In genomic region chr15:62853114-62853832, GRCh38 we compare ENCODE assay signal across 17 cellular contexts.
DNase-seq lines count a peak whose midpoint lies in the region; ATAC-seq and TF ChIP-seq lines count a peak whose summit lies in the region.
"Had no signal": no experiment of that assay in that cellular context is flagged by ENCODE, and none has a peak within 500 bp of the region (broad histone marks: within the 10 kb centered on the region; RNA-seq: fewer than 3 reads in every experiment).

No MANE protein-coding gene starts in this region.

- intact Hi-C loops in HCT116 (cut with micrococcal nuclease): no loop called here

- H3K9me3 ChIP-seq in HCT116 (ENCODE audit: control insufficient read depth in 1 of 2, insufficient read depth in 1 of 2, low read depth in 1 of 2, low read length in 2 of 2): no peaks in the 10 kb centered on the region
- no peaks in the 10 kb centered on the region for H3K9me3 ChIP-seq in adipocyte (ENCODE audit: control insufficient read depth, low read length)
- no peaks in the 10 kb centered on the region for H3K9me3 ChIP-seq in liver (ENCODE audit: control insufficient read depth in 4 of 4, low read length in 3 of 4)
- H3K9me3 ChIP-seq: transverse colon had no signal

- DNase-seq in AG10803 (ENCODE audit: low read depth) (peak; percentile 41), HCT116 (ENCODE audit: low read depth, low spot score) (no peak), adipocyte (ENCODE audit: low read depth) (peak; percentile 25), NCI-H1930 (lab: John Stamatoyannopoulos, UW) (no peak), SKM-1 treated with dmso at 0.1 percent for 144 hours (lab: John Stamatoyannopoulos, UW; ENCODE audit: unreplicated experiment) (no peak)
- DNase-seq: activated CD4-positive, alpha-beta T cell treated with anti-CD3 and anti-CD28 coated beads for 48 hours; activated naive CD4-positive, alpha-beta T cell treated with anti-CD3 and anti-CD28 coated beads, Interleukin-2, amount 50 U/mL, for 16 hours; effector CD4-positive, alpha-beta T cell; GOT3; NCI-H510A; nephron progenitor cell; T-helper 17 cell; transverse colon had no signal

- H3K36me3 ChIP-seq in HCT116 (ENCODE audit: control insufficient read depth in 1 of 2, insufficient read depth in 2 of 2, low read length in 2 of 2) (no peaks in the 10 kb centered on the region), adipocyte (ENCODE audit: control insufficient read depth, insufficient read depth, low read length, severe bottlenecking) (no peaks in the 10 kb centered on the region), liver (ENCODE audit: control insufficient read depth in 4 of 4, insufficient read depth in 3 of 4, low read depth in 1 of 4, low read length in 3 of 4) (no peaks in the 10 kb centered on the region)
- H3K36me3 ChIP-seq: transverse colon had no signal

- H3K4me1 ChIP-seq in HCT116 (ENCODE audit: control insufficient read depth in 1 of 2, insufficient read depth in 2 of 2, low read length in 2 of 2): peaks cover 0 to 26% of the 10 kb centered on the region in 2 experiments; a peak in 2 of 4 replicates
- H3K4me1 ChIP-seq in adipocyte (ENCODE audit: control insufficient read depth, insufficient read depth, low read length): peaks cover 14% of the 10 kb centered on the region
- H3K4me1 ChIP-seq in liver (ENCODE audit: control insufficient read depth in 4 of 4, insufficient read depth in 4 of 4, low read length in 3 of 4): peaks cover 11 to 24% (median 14%) of the 10 kb centered on the region in 4 donors

- H3K27me3 ChIP-seq in HCT116 (ENCODE audit: insufficient read depth, low read length) (no peaks in the 10 kb centered on the region), adipocyte (replicated peaks; ENCODE audit: control insufficient read depth, insufficient read depth, low read length) (peaks cover 9% of the 10 kb centered on the region), liver (ENCODE audit: control insufficient read depth in 4 of 4, insufficient read depth in 4 of 4, low read length in 3 of 4) (no peaks in the 10 kb centered on the region)
- H3K27me3 ChIP-seq: transverse colon had no signal

- no peak overlapping the region for H3K4me3 ChIP-seq in AG10803 (ENCODE audit: low read length)
- no peak overlapping the region for H3K4me3 ChIP-seq in HCT116 (replicated peaks in 1 of 2; ENCODE audit: low read depth in 1 of 2, low read length in 2 of 2)
- no peak overlapping the region for H3K4me3 ChIP-seq in adipocyte (ENCODE audit: low read length)
- H3K4me3 ChIP-seq in liver (ENCODE audit: low read depth in 1 of 3, low read length in 3 of 3): no peak overlapping the region
- H3K4me3 ChIP-seq: lung, transverse colon had no signal

- CTCF ChIA-PET in HCT116 (lab: Charles Lee): interaction anchor here (0.8 kb wide), 1 partner anchor 194 kb away, joined by 3 read pairs; no protein-coding TSS in a partner anchor

- no peak for TF ChIP-seq CTCF in AG10803 (conservative IDR thresholded peaks at IDR 0.05; ENCODE audit: low read length)
- TF ChIP-seq CTCF in HCT116 (IDR thresholded peaks at IDR 0.05 in 2 of 3, conservative IDR thresholded peaks at IDR 0.05 in 1 of 3; ENCODE audit: borderline replicate concordance in 1 of 3, insufficient read depth in 1 of 3, low read depth in 2 of 3, low read length in 2 of 3): no peak
- no peak for TF ChIP-seq CTCF in liver (IDR thresholded peaks at IDR 0.05; ENCODE audit: low read depth, low read length, missing input control)

- no peak overlapping the region for H3K27ac ChIP-seq in HCT116 (ENCODE audit: low read depth, low read length)
- peak overlapping the region; percentile 53 to 85 for H3K27ac ChIP-seq in liver (ENCODE audit: low read depth in 1 of 2, low read length in 2 of 2)
- H3K27ac ChIP-seq: transverse colon had no signal

- POLR2A ChIA-PET in HCT116 (lab: Charles Lee): interaction anchor here (0.7 kb wide), 1 partner anchor 31 kb away, joined by 3 read pairs; no protein-coding TSS in a partner anchor

- H3K9ac ChIP-seq in HCT116 (ENCODE audit: low read length) (no peak overlapping the region), adipocyte (ENCODE audit: low read length) (no peak overlapping the region), liver (ENCODE audit: low read depth in 1 of 2, low read length in 2 of 2) (no peak overlapping the region)

- no peak overlapping the region for H2AFZ ChIP-seq in HCT116 (ENCODE audit: low read depth, low read length, poor library complexity, severe bottlenecking)

- TF ChIP-seq RAD21 in HCT116 (IDR thresholded peaks at IDR 0.05; ENCODE audit: low read depth) (no peak), liver (IDR thresholded peaks at IDR 0.05) (peak; percentile 58)

- 39% methylated on average over 5 of the region's 5 CpGs for WGBS in liver

- H4K20me1 ChIP-seq in HCT116 (ENCODE audit: insufficient read depth): no peaks in the 10 kb centered on the region

- TF ChIP-seq POLR2A in HCT116 (IDR thresholded peaks at IDR 0.05; ENCODE audit: borderline replicate concordance, extremely low read depth, insufficient read depth, insufficient read length): no peak

- RAD21 ChIA-PET in HCT116 (lab: Charles Lee; ENCODE audit: low non-redundant PET in 1 of 2, low total read pairs in 2 of 2, uncharacterized antibody in 2 of 2, unreplicated experiment in 2 of 2): no interaction called here

- BruUV-seq in HCT116 (replicated peaks; lab: Mats Ljungman, UMichigan): no TSS peak

- 0 out of 2 replicates have a peak, but pooled peaks have one; percentile 29 for ATAC-seq in HCT116
- ATAC-seq in activated CD4-positive, CD25-positive, alpha-beta regulatory T cell treated with anti-CD3 and anti-CD28 coated beads, Interleukin-2, amount 50 U/mL, for 24 hours: no peak
- ATAC-seq in GM21825 (IDR thresholded peaks at IDR 0.05; ENCODE audit: unreplicated experiment): no peak
- ATAC-seq: T-helper 17 cell had no signal

- no peaks in the 10 kb centered on the region for H3K9me2 ChIP-seq in HCT116 (ENCODE audit: insufficient read depth)

- H3K4me2 ChIP-seq in HCT116 (ENCODE audit: low read length): no peak overlapping the region

- H3K79me2 ChIP-seq in HCT116 (ENCODE audit: insufficient read depth, low read length): no peaks in the 10 kb centered on the region

TF ChIP-seq in HCT116, 20 proteins besides CTCF, POLR2A, EP300 and RAD21 (continues in another document):
- TF ChIP-seq, protein P1, sequence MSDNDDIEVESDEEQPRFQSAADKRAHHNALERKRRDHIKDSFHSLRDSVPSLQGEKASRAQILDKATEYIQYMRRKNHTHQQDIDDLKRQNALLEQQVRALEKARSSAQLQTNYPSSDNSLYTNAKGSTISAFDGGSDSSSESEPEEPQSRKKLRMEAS (IDR thresholded peaks at IDR 0.05): no peak
- TF ChIP-seq SIN3A (IDR thresholded peaks at IDR 0.05; ENCODE audit: low read depth): no peak
- no peak for TF ChIP-seq SP1 (IDR thresholded peaks at IDR 0.05; ENCODE audit: low read depth)
- TF ChIP-seq EZH2phosphoT487 (IDR thresholded peaks at IDR 0.05; ENCODE audit: borderline replicate concordance): no peak
- no peak for TF ChIP-seq EZH2 (IDR thresholded peaks at IDR 0.05)
- no peak for TF ChIP-seq SRF (IDR thresholded peaks at IDR 0.05; ENCODE audit: low read depth)
- no peak for TF ChIP-seq JUND (IDR thresholded peaks at IDR 0.05)
- TF ChIP-seq TCF7L2 (IDR thresholded peaks at IDR 0.05; ENCODE audit: borderline replicate concordance, extremely low read depth, insufficient read depth, insufficient read length): no peak
- no peak for TF ChIP-seq CBX3 (IDR thresholded peaks at IDR 0.05; ENCODE audit: low read depth)
- no peak for TF ChIP-seq ZFX (IDR thresholded peaks at IDR 0.05)
- TF ChIP-seq POLR2AphosphoS5 (IDR thresholded peaks at IDR 0.05; ENCODE audit: low read depth, low read length): no peak
- TF ChIP-seq YY1 (IDR thresholded peaks at IDR 0.05; ENCODE audit: extremely low read depth, insufficient replicate concordance, low read depth, low read length): no peak
- TF ChIP-seq ZNF274 (IDR thresholded peaks at IDR 0.05; ENCODE audit: low read depth, low read length): no peak
- no peak for TF ChIP-seq EGR1 (IDR thresholded peaks at IDR 0.05; ENCODE audit: low read depth)
- no peak for TF ChIP-seq ELF1 (IDR thresholded peaks at IDR 0.05; ENCODE audit: borderline replicate concordance, low read depth)
- TF ChIP-seq, protein P2, sequence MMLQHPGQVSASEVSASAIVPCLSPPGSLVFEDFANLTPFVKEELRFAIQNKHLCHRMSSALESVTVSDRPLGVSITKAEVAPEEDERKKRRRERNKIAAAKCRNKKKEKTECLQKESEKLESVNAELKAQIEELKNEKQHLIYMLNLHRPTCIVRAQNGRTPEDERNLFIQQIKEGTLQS (IDR thresholded peaks at IDR 0.05): no peak

TF ChIP-seq in liver, 16 proteins besides CTCF, POLR2A, EP300 and RAD21 (continues in another document):
- TF ChIP-seq, protein P2 (IDR thresholded peaks at IDR 0.05): peak; percentile 28
- TF ChIP-seq SP1 (IDR thresholded peaks at IDR 0.05): peak; percentile 11
- TF ChIP-seq ZBTB33 (IDR thresholded peaks at IDR 0.05): peak; percentile 37
- no peak for TF ChIP-seq FOXA1 (IDR thresholded peaks at IDR 0.05)
- no peak for TF ChIP-seq EGR1 (IDR thresholded peaks at IDR 0.05; ENCODE audit: low read depth in 2 of 2)
- TF ChIP-seq JUND (IDR thresholded peaks at IDR 0.05): peak; percentile 47 to 90
- TF ChIP-seq, protein P1 (IDR thresholded peaks at IDR 0.05): peak; percentile 98
- TF ChIP-seq NR2F2 (IDR thresholded peaks at IDR 0.05): no peak
- TF ChIP-seq YY1 (IDR thresholded peaks at IDR 0.05): peak; percentile 83

Comparison
In these comparisons a context has a peak if more than half of its experiments do, and no peak if none do; other contexts are left out.
1. DNase-seq: peak in AG10803 (single experiment) and adipocyte (single experiment); none in HCT116 (single experiment), NCI-H1930 (0 of 2) and SKM-1 treated with dmso at 0.1 percent for 144 hours (single experiment).